In the genomic region with DNA sequence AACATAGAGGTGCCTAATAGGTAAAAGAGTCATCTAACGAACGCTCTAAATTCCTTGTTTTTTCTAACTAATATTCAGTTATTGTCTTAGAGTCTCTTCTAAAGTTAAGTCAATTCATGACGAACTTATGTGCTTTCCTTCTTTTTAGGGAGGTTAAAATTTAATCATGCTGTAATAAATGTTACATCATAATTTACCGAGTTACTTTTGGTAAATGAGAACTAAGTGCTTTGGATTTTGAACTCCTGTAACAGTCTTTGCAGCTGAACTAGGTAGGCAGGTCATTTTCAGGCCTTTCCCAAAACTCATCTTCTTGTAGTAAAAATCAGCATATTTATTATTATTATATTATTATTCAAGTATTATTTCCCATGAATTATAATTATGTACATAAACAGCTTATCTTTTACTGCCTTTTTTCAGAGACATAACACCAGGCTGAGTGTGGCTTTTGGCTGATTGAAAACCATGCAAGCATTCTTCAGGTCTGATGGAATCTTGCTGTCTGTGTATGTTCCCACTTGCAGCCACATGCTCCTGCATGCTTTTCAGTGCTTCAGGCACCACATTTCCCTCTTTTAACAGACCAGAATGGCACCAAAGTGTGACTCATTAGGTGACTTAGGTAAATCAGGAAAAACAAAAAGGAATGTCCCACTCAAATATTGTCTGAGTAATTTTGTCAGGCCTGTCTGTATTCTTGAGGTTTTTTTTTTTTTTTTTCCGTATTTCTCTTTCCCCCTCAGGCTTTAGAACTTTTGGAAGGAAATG, we compare ENCODE assay signal across 14 cellular contexts.
DNase-seq lines count a peak whose midpoint lies in the region; ATAC-seq, FAIRE-seq and TF ChIP-seq lines count a peak whose summit lies in the region.
"Had no signal": no experiment of that assay in that cellular context is flagged by ENCODE, and none has a peak within 500 bp of the region (broad histone marks: within the 10 kb centered on the region; RNA-seq: fewer than 3 reads in every experiment).

No MANE protein-coding gene starts in this region.

- DNase-seq in Calu3 = peak; percentile 32
- DNase-seq in RCC 7860 (ENCODE audit: low spot score) = peak; percentile 75
- DNase-seq in epithelial cell of esophagus (ENCODE audit: low read depth) = peak; percentile 99
- DNase-seq in mesothelial cell of epicardium (ENCODE audit: low spot score in 2 of 2, unreplicated experiment in 2 of 2) = no peak
- no peak for DNase-seq in D721Med (ENCODE audit: insufficient read length, low spot score)
- no peak for DNase-seq in cortex of kidney (lab: John Stamatoyannopoulos, UW)
- DNase-seq in NCI-H1417 (lab: John Stamatoyannopoulos, UW) = no peak
- DNase-seq: activated CD4-positive, alpha-beta T cell treated with anti-CD3 and anti-CD28 coated beads for 4 hours; activated effector memory CD4-positive, alpha-beta T cell treated with Interleukin-2 at 50 U/mL for 16 hours; AML-193; NCI-H1417 treated with DMSO at 0.1 percent for 48 hours; NCI-H748 treated with DMSO at 0.1 percent for 48 hours had no signal

- CTCF ChIA-PET in Calu3 (lab: Charles Lee) = no interaction called here

- H3K4me3 Mint-ChIP-seq in Calu3 (ENCODE audit: low read depth, unreplicated experiment) (peak overlapping the region; percentile 56), mesothelial cell of epicardium (no peak overlapping the region)

- H3K4me1 Mint-ChIP-seq in Calu3 (ENCODE audit: low read depth, unreplicated experiment) = peaks cover 55% of the 10 kb centered on the region
- H3K4me1 Mint-ChIP-seq in mesothelial cell of epicardium = peaks cover 34% of the 10 kb centered on the region

- no peak overlapping the region for H3K4me3 ChIP-seq in epithelial cell of esophagus (ENCODE audit: low read length)
- H3K4me3 ChIP-seq: thoracic aorta had no signal

- BruUV-seq in Calu3 (replicated peaks; lab: Mats Ljungman, UMichigan) = TSS peak; percentile 77

- FAIRE-seq in RCC 7860 (lab: Jason Lieb, UNC) (peak; percentile 60), D721Med (lab: Jason Lieb, UNC) (no peak)

- TF ChIP-seq CTCF in Calu3 (IDR thresholded peaks at IDR 0.05; ENCODE audit: unreplicated experiment) = no peak
- TF ChIP-seq CTCF in epithelial cell of esophagus (IDR thresholded peaks at IDR 0.05; ENCODE audit: insufficient read depth, low read depth, low read length, missing control alignments) = no peak
- no peak for TF ChIP-seq CTCF in mesothelial cell of epicardium (IDR thresholded peaks at IDR 0.05; ENCODE audit: unreplicated experiment)
- no peak for TF ChIP-seq CTCF in D721Med (IDR thresholded peaks at IDR 0.05; ENCODE audit: insufficient read depth, missing control alignments)

- intact Hi-C loops in Calu3 (cut with micrococcal nuclease; ENCODE audit: unreplicated experiment) = loop anchor here (1.0 to 5.0 kb wide), 5 partner anchors 35 to 167 kb away; partner anchors contain the start of gene C4BPB

- H3K27ac Mint-ChIP-seq in Calu3 (ENCODE audit: unreplicated experiment) = peak overlapping the region; percentile 97
- peak overlapping the region; percentile 83 for H3K27ac Mint-ChIP-seq in mesothelial cell of epicardium

- peaks cover 11% of the 10 kb centered on the region for H3K36me3 Mint-ChIP-seq in Calu3 (ENCODE audit: insufficient read depth, unreplicated experiment)
- H3K36me3 Mint-ChIP-seq in mesothelial cell of epicardium = no peaks in the 10 kb centered on the region

- ATAC-seq in HG02571 (IDR thresholded peaks at IDR 0.05; ENCODE audit: unreplicated experiment) = no peak

- peaks cover 6% of the 10 kb centered on the region for H3K9me3 Mint-ChIP-seq in Calu3 (ENCODE audit: low read depth, unreplicated experiment)
- peaks cover 17% of the 10 kb centered on the region for H3K9me3 Mint-ChIP-seq in mesothelial cell of epicardium

- H3K27me3 Mint-ChIP-seq in Calu3 (ENCODE audit: unreplicated experiment) = no peaks in the 10 kb centered on the region
- no peaks in the 10 kb centered on the region for H3K27me3 Mint-ChIP-seq in mesothelial cell of epicardium (ENCODE audit: low read depth)

Comparison
In these comparisons a context has a peak if more than half of its experiments do, and no peak if none do; other contexts are left out.
1. DNase-seq: peak in Calu3 (single experiment), RCC 7860 (single experiment) and epithelial cell of esophagus (single experiment); none in mesothelial cell of epicardium (0 of 2), D721Med (single experiment), cortex of kidney (single experiment) and NCI-H1417 (0 of 3).